In genomic region chr20:50270569-50270968, GRCh38 we compare ENCODE assay signal across 1 cellular context.
TF ChIP-seq lines count a peak whose summit lies in the region.

No MANE protein-coding gene starts in this region.

TF ChIP-seq in HepG2, 621 proteins besides CTCF, POLR2A, EP300 and RAD21 (continued from another document):
- TF ChIP-seq ZNF382 (CRISPR knock-in tag; IDR thresholded peaks at IDR 0.05; ENCODE audit: borderline replicate concordance): no peak
